Comparison of ENCODE assay signal across 31 cellular contexts in the genomic region with DNA sequence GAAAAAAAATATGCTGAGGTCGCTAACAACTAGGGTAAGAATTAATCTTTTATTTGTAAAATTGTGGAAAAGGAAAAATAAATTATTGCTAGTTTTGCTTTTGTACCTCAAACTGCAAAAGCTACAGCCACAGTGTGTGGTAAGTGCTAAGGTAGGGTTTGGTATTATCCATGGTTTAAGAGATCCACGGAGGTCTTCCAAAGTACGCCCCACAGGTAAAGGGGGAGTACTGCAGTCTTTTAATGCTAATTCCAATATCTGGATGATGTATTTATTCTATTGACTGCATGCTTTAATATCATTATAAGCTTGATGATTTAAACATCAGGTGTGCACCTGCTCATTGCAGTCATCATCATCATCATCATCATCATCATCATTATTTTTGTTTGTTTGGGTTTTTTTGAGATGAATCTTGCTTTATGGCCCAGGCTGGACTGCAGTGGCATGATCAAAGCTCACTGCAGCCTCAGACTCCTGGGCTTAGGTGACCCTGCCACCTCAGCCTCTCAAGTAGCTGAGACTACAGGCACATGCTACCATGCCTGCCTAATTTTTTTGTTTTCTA. TPM values are rescaled to one million over a fixed set of nuclear protein-coding genes. Genes with fewer than 3 reads are reported as not detected.
DNase-seq lines count a peak whose midpoint lies in the region; ATAC-seq and TF ChIP-seq lines count a peak whose summit lies in the region.
"Had no signal": no experiment of that assay in that cellular context is flagged by ENCODE, and none has a peak within 500 bp of the region (broad histone marks: within the 10 kb centered on the region; RNA-seq: fewer than 3 reads in every experiment).

No MANE protein-coding gene starts in this region.

- no peak overlapping the region for H3K9ac ChIP-seq in HCT116 (ENCODE audit: low read length)
- H3K9ac ChIP-seq in PC-3 (ENCODE audit: low read length) = no peak overlapping the region

- H3K27me3 ChIP-seq in HCT116 (ENCODE audit: insufficient read depth, low read length) (no peaks in the 10 kb centered on the region), PC-3 (ENCODE audit: low read length) (peaks cover 13% of the 10 kb centered on the region)
- H3K27me3 ChIP-seq: Peyer's patch had no signal

- intact Hi-C loops in HCT116 (cut with micrococcal nuclease) = loop anchor here (10.0 kb wide), 1 partner anchor 49 kb away; no protein-coding TSS in a partner anchor
- intact Hi-C loops in PC-3 (cut with micrococcal nuclease) = no loop called here

- H3K4me1 ChIP-seq in HCT116 (ENCODE audit: control insufficient read depth in 1 of 2, insufficient read depth in 2 of 2, low read length in 2 of 2) (no peaks in the 10 kb centered on the region), PC-3 (ENCODE audit: insufficient read depth, low read length) (no peaks in the 10 kb centered on the region)
- H3K4me1 ChIP-seq: A549, Peyer's patch, tibial artery had no signal

- H3K4me3 ChIP-seq in HCT116 (replicated peaks in 1 of 2; ENCODE audit: low read depth in 1 of 2, low read length in 2 of 2) = no peak overlapping the region
- H3K4me3 ChIP-seq in PC-3 (ENCODE audit: low read length) = no peak overlapping the region
- H3K4me3 ChIP-seq: A549, Peyer's patch, tibial artery had no signal

- no TSS peak for BruUV-seq in HCT116 (replicated peaks; lab: Mats Ljungman, UMichigan)
- no TSS peak for BruUV-seq in PC-3 (replicated peaks; lab: Mats Ljungman, UMichigan)

- CTCF ChIA-PET in HCT116 (lab: Charles Lee) (interaction anchor here (1.3 to 1.8 kb wide), 2 partner anchors 9 to 13 kb away, joined by 4 to 13 read pairs; no protein-coding TSS in a partner anchor), PC-3 (lab: Charles Lee) (no interaction called here)

- RAD21 ChIA-PET in HCT116 (lab: Charles Lee; ENCODE audit: low non-redundant PET in 1 of 2, low total read pairs in 2 of 2, uncharacterized antibody in 2 of 2, unreplicated experiment in 2 of 2) = no interaction called here

- no peaks in the 10 kb centered on the region for H3K36me3 Mint-ChIP-seq in glutamatergic neuron (ENCODE audit: unreplicated experiment)
- peaks cover 5 to 12% (median 5%) of the 10 kb centered on the region in 3 donors for H3K36me3 Mint-ChIP-seq in immature natural killer cell
- H3K36me3 Mint-ChIP-seq: brain had no signal

- H4K20me1 ChIP-seq in HCT116 (ENCODE audit: insufficient read depth) (no peaks in the 10 kb centered on the region), PC-3 (ENCODE audit: low read length) (no peaks in the 10 kb centered on the region)

- no peak for TF ChIP-seq RAD21 in HCT116 (IDR thresholded peaks at IDR 0.05; ENCODE audit: low read depth)

- H2AFZ ChIP-seq in HCT116 (ENCODE audit: low read depth, low read length, poor library complexity, severe bottlenecking) (no peak overlapping the region), PC-3 (ENCODE audit: low read length) (no peak overlapping the region)

- no peak for TF ChIP-seq POLR2A in HCT116 (IDR thresholded peaks at IDR 0.05; ENCODE audit: borderline replicate concordance, extremely low read depth, insufficient read depth, insufficient read length)

- ATAC-seq in HCT116 (peak; percentile 79), PC-3 (no peak; the same call in 1 of the 2 replicates)
- ATAC-seq: activated CD4-positive, alpha-beta T cell treated with anti-CD3 and anti-CD28 coated beads for 36 hours; activated CD8-positive, alpha-beta T cell treated with anti-CD3 and anti-CD28 coated beads, Interleukin-2, amount 10 ng/mL, durations not matched to agents 7 days and 5 days; CD8-positive, alpha-beta T cell; left colon; naive thymus-derived CD8-positive, alpha-beta T cell had no signal

- H3K36me3 ChIP-seq in HCT116 (ENCODE audit: control insufficient read depth in 1 of 2, insufficient read depth in 2 of 2, low read length in 2 of 2) (no peaks in the 10 kb centered on the region), PC-3 (ENCODE audit: low read depth, low read length) (no peaks in the 10 kb centered on the region)
- H3K36me3 ChIP-seq: Peyer's patch, tibial artery had no signal

- DNase-seq in NCI-H82 (lab: John Stamatoyannopoulos, UW) (peak; percentile 1), NCI-H82 treated with DMSO at 0.1 percent for 48 hours (lab: John Stamatoyannopoulos, UW; ENCODE audit: unreplicated experiment) (no peak), HCT116 (ENCODE audit: low read depth, low spot score) (no peak), PC-3 (peak; percentile 14), glutamatergic neuron (no peak), HuH-7.5 (ENCODE audit: low spot score) (no peak), immature natural killer cell (no peak), glomerular visceral epithelial cell (ENCODE audit: extremely low spot score) (no peak)
- DNase-seq: activated CD4-positive, alpha-beta T cell treated with anti-CD3 and anti-CD28 coated beads for 36 hours; activated CD8-positive, alpha-beta T cell treated with anti-CD3 and anti-CD28 coated beads, Interleukin-2, amount 10 ng/mL, durations not matched to agents 7 days and 5 days; amniotic stem cell; CD8-positive, alpha-beta T cell; cerebellar nuclear complex; DMS79; hypothalamus; left colon; naive thymus-derived CD8-positive, alpha-beta T cell; NCI-H1436 treated with DMSO at 0.1 percent for 48 hours; NCI-H2081 treated with DMSO at 0.1 percent for 48 hours; NCI-H446 treated with DMSO at 0.1 percent for 48 hours; NK-92 treated with Interleukin-12 subunit alpha and Interleukin-12 subunit beta, amount 100 ng/mL, for 24 hours; Peyer's patch; SHP77; stimulated activated CD4-positive, alpha-beta T cell treated with anti-CD3 and anti-CD28 coated beads, Interleukin-15, amount 100 ng/mL, for 24 hours; stimulated activated CD4-positive, alpha-beta T cell treated with anti-CD3 and anti-CD28 coated beads, Interleukin-4, amount 100 ng/mL, for 4 hours; tibial artery had no signal

- no peak overlapping the region for H3K27ac Mint-ChIP-seq in glutamatergic neuron (ENCODE audit: unreplicated experiment)
- no peak overlapping the region for H3K27ac Mint-ChIP-seq in immature natural killer cell
- H3K27ac Mint-ChIP-seq: activated CD4-positive, alpha-beta T cell treated with anti-CD3 and anti-CD28 coated beads for 36 hours; activated CD8-positive, alpha-beta T cell treated with anti-CD3 and anti-CD28 coated beads, Interleukin-2, amount 10 ng/mL, durations not matched to agents 7 days and 5 days; activated naive CD4-positive, alpha-beta T cell treated with anti-CD3 and anti-CD28 coated beads, Interleukin-2, amount 50 U/mL, for 24 hours; activated T-helper 2 cell treated with anti-CD3 and anti-CD28 coated beads, Interferon-gamma antibody, Interleukin-2, Interleukin-4, amounts not matched to agents 10 μg/mL and 5 μg/mL and 100 μg/mL, durations not matched to agents 14 hours and 24 hours and 36 hours; brain; CD8-positive, alpha-beta T cell; naive thymus-derived CD8-positive, alpha-beta T cell; T-helper 2 cell treated with Interferon-gamma antibody and Interleukin-4, amounts not matched to agents 5 μg/mL and 100 μg/mL, for 36 hours had no signal

- no peaks in the 10 kb centered on the region for H3F3A ChIP-seq in PC-3 (ENCODE audit: low read length, unreplicated experiment)

- H3K9me3 ChIP-seq in HCT116 (ENCODE audit: control insufficient read depth in 1 of 2, insufficient read depth in 1 of 2, low read depth in 1 of 2, low read length in 2 of 2) (no peaks in the 10 kb centered on the region; a peak in 1 of 4 replicates), PC-3 (ENCODE audit: low read length) (peaks cover 5% of the 10 kb centered on the region; the same call in 1 of the 2 replicates)
- H3K9me3 ChIP-seq: A549 had no signal

- peaks cover 2% of the 10 kb centered on the region for H3K9me3 Mint-ChIP-seq in glutamatergic neuron (ENCODE audit: unreplicated experiment)
- H3K9me3 Mint-ChIP-seq in immature natural killer cell = peaks cover 11 to 37% (median 18%) of the 10 kb centered on the region in 6 donors

- H3K27ac ChIP-seq in HCT116 (ENCODE audit: low read depth, low read length) = no peak overlapping the region
- no peak overlapping the region for H3K27ac ChIP-seq in PC-3 (ENCODE audit: low read length)
- H3K27ac ChIP-seq: A549, Peyer's patch, tibial artery had no signal

- POLR2A ChIA-PET in HCT116 (lab: Charles Lee) = no interaction called here
- POLR2A ChIA-PET in PC-3 (lab: Charles Lee; ENCODE audit: unreplicated experiment) = no interaction called here

- H3K4me3 Mint-ChIP-seq in glutamatergic neuron (ENCODE audit: unreplicated experiment) (no peak overlapping the region), immature natural killer cell (no peak overlapping the region)
- H3K4me3 Mint-ChIP-seq: activated CD4-positive, alpha-beta T cell treated with anti-CD3 and anti-CD28 coated beads for 36 hours; activated CD8-positive, alpha-beta T cell treated with anti-CD3 and anti-CD28 coated beads, Interleukin-2, amount 10 ng/mL, durations not matched to agents 7 days and 5 days; activated naive CD4-positive, alpha-beta T cell treated with anti-CD3 and anti-CD28 coated beads, Interleukin-2, amount 50 U/mL, for 24 hours; brain; CD8-positive, alpha-beta T cell; naive thymus-derived CD8-positive, alpha-beta T cell; T-helper 2 cell treated with Interferon-gamma antibody and Interleukin-4, amounts not matched to agents 5 μg/mL and 100 μg/mL, for 36 hours had no signal

- no peak overlapping the region for H3K4me2 ChIP-seq in HCT116 (ENCODE audit: low read length)
- H3K4me2 ChIP-seq in PC-3 (ENCODE audit: low read length) = no peak overlapping the region
- H3K4me2 ChIP-seq: A549 had no signal

- no peaks in the 10 kb centered on the region for H3K9me2 ChIP-seq in HCT116 (ENCODE audit: insufficient read depth)
- no peaks in the 10 kb centered on the region for H3K9me2 ChIP-seq in PC-3 (replicated peaks; ENCODE audit: low read length)

- no peaks in the 10 kb centered on the region for H3K4me1 Mint-ChIP-seq in glutamatergic neuron (ENCODE audit: low read depth, unreplicated experiment)
- no peaks in the 10 kb centered on the region for H3K4me1 Mint-ChIP-seq in immature natural killer cell
- H3K4me1 Mint-ChIP-seq: activated CD4-positive, alpha-beta T cell treated with anti-CD3 and anti-CD28 coated beads for 36 hours; activated naive CD4-positive, alpha-beta T cell treated with anti-CD3 and anti-CD28 coated beads, Interleukin-2, amount 50 U/mL, for 24 hours; brain; naive thymus-derived CD8-positive, alpha-beta T cell had no signal

- peaks cover 2% of the 10 kb centered on the region for H3K27me3 Mint-ChIP-seq in glutamatergic neuron (ENCODE audit: unreplicated experiment)
- H3K27me3 Mint-ChIP-seq in immature natural killer cell (ENCODE audit: low read depth in 3 of 3) = peaks cover 2 to 6% (median 3%) of the 10 kb centered on the region in 3 donors

- H3K79me2 ChIP-seq in HCT116 (ENCODE audit: insufficient read depth, low read length) = no peaks in the 10 kb centered on the region
- no peaks in the 10 kb centered on the region for H3K79me2 ChIP-seq in PC-3 (ENCODE audit: low read length)

- TF ChIP-seq CTCF in HCT116 (IDR thresholded peaks at IDR 0.05 in 2 of 3, conservative IDR thresholded peaks at IDR 0.05 in 1 of 3; ENCODE audit: borderline replicate concordance in 1 of 3, insufficient read depth in 1 of 3, low read depth in 2 of 3, low read length in 2 of 3) (peak in 2 of 3 experiments; percentile 48; a peak in 4 of 6 replicates), PC-3 (conservative IDR thresholded peaks at IDR 0.05; ENCODE audit: low read depth, low read length) (peak; percentile 46), glutamatergic neuron (IDR thresholded peaks at IDR 0.05; ENCODE audit: partially characterized antibody, unreplicated experiment) (peak; percentile 18)

RNA-seq across cellular contexts. Expression of gene BMS1, which starts 38.4 kb away (rescaled TPM):
- total RNA-seq in HCT116 (2021; ENCODE audit: unreplicated experiment) (40.0 TPM), PC-3 (2014; rRNA removed) (36.6 and 41.9 TPM in 2 replicates), glutamatergic neuron (ENCODE audit: unreplicated experiment) (17.3 TPM)
- 21.7 and 25.5 TPM in 2 replicates for polyA plus RNA-seq in HCT116 (2012)
- 10 to 100 TPM in 1 of 3 donors, 1 to 10 TPM in 2; 4.7 to 11.7 (median 6.3) TPM for polyA plus RNA-seq in immature natural killer cell

Comparison
In these comparisons a context has a peak if more than half of its experiments do, and no peak if none do; other contexts are left out.
1. DNase-seq: peak in NCI-H82 (single experiment) and PC-3 (single experiment); none in NCI-H82 treated with DMSO at 0.1 percent for 48 hours (single experiment), HCT116 (single experiment), glutamatergic neuron (single experiment), HuH-7.5 (single experiment), immature natural killer cell (0 of 3) and glomerular visceral epithelial cell (single experiment).
2. Peak in every context shown above with its lines, with median percentiles within 50 percentile points of each other: CTCF ChIP-seq.